1 cellular context compared by ENCODE assay signal in genomic region chr7:128888039-128888755, GRCh38.
A peak's percentile ranks its signal among the peaks of the same experiment; 100 is the strongest.
TF ChIP-seq lines count a peak whose summit lies in the region.

No MANE protein-coding gene starts in this region.

TF ChIP-seq in K562, 482 proteins besides CTCF, POLR2A, EP300 and RAD21 (continued from another document and continues in another):
- TF ChIP-seq FOXM1 (IDR thresholded peaks at IDR 0.05; ENCODE audit: low read depth) (no peak), FOXM1 (CRISPR knock-in tag; IDR thresholded peaks at IDR 0.05; ENCODE audit: low read depth) (no peak), FOXJ2 (tag; IDR thresholded peaks at IDR 0.05) (no peak), CAMTA2 (CRISPR knock-in tag; conservative IDR thresholded peaks at IDR 0.05) (no peak), TCF15 (CRISPR knock-in tag; IDR thresholded peaks at IDR 0.05) (no peak), FOXJ3 (CRISPR knock-in tag; IDR thresholded peaks at IDR 0.05) (no peak), ZNF175 (CRISPR knock-in tag; IDR thresholded peaks at IDR 0.05; ENCODE audit: low read depth) (no peak), ZFP30 (CRISPR knock-in tag; IDR thresholded peaks at IDR 0.05; ENCODE audit: borderline replicate concordance) (no peak), FOXK2 (conservative IDR thresholded peaks at IDR 0.05 in 1 of 2, IDR thresholded peaks at IDR 0.05 in 1 of 2; ENCODE audit: low read depth in 2 of 2) (0 out of 4 replicates have a peak, but pooled peaks have one; percentile 13 to 28), MBD2 (IDR thresholded peaks at IDR 0.05; ENCODE audit: borderline replicate concordance, low read depth) (no peak), ID3 (CRISPR knock-in tag; IDR thresholded peaks at IDR 0.05) (no peak), ID3 (tag; IDR thresholded peaks at IDR 0.05) (no peak), FOXP1 (CRISPR knock-in tag; IDR thresholded peaks at IDR 0.05) (no peak), RBM15 (IDR thresholded peaks at IDR 0.05; ENCODE audit: insufficient read depth, low read length) (no peak), SMARCA4 (IDR thresholded peaks at IDR 0.05) (peak; percentile 12; the same call in 1 of the 2 replicates), ETS2 (tag; IDR thresholded peaks at IDR 0.05; ENCODE audit: borderline replicate concordance, poor library complexity, severe bottlenecking) (no peak), MCM3 (IDR thresholded peaks at IDR 0.05) (peak; percentile 89), ZNF146 (CRISPR knock-in tag; IDR thresholded peaks at IDR 0.05; ENCODE audit: unreplicated experiment) (no peak), RBM39 (optimal IDR thresholded peaks at IDR 0.05; ENCODE audit: low read depth, low read length) (no peak), TRIM25 (IDR thresholded peaks at IDR 0.05; ENCODE audit: borderline replicate concordance) (no peak), ZNF507 (tag; conservative IDR thresholded peaks at IDR 0.05) (no peak), TEAD4 (IDR thresholded peaks at IDR 0.05; ENCODE audit: low read length) (no peak), TEAD4 (CRISPR knock-in tag; IDR thresholded peaks at IDR 0.05; ENCODE audit: borderline replicate concordance) (no peak), ATF2 (CRISPR knock-in tag; IDR thresholded peaks at IDR 0.05) (0 out of 2 replicates have a peak, but pooled peaks have one; percentile 19), DMBX1 (CRISPR knock-in tag; IDR thresholded peaks at IDR 0.05; ENCODE audit: borderline replicate concordance) (no peak), PHF21A (IDR thresholded peaks at IDR 0.05; ENCODE audit: borderline replicate concordance, low read depth) (0 out of 2 replicates have a peak, but pooled peaks have one; percentile 56), ZNF124 (CRISPR knock-in tag; IDR thresholded peaks at IDR 0.05) (no peak), BRD9 (IDR thresholded peaks at IDR 0.05; ENCODE audit: low read depth, partially characterized antibody) (no peak), NCOA4 (IDR thresholded peaks at IDR 0.05; ENCODE audit: partially characterized antibody) (peak; percentile 10), ZNF696 (CRISPR knock-in tag; conservative IDR thresholded peaks at IDR 0.05) (no peak), FOXA1 (IDR thresholded peaks at IDR 0.05; ENCODE audit: borderline replicate concordance) (no peak), SP2 (IDR thresholded peaks at IDR 0.05; ENCODE audit: extremely low read depth, low read depth, low read length, poor library complexity, severe bottlenecking) (no peak), ZEB2 (IDR thresholded peaks at IDR 0.05) (no peak), ZNF253 (CRISPR knock-in tag; conservative IDR thresholded peaks at IDR 0.05) (no peak), MLLT1 (IDR thresholded peaks at IDR 0.05) (0 out of 4 replicates have a peak, but pooled peaks of 1 of the 2 experiments have one; percentile 19), NFE2 (IDR thresholded peaks at IDR 0.05; ENCODE audit: low read depth) (no peak), HBP1 (CRISPR knock-in tag; IDR thresholded peaks at IDR 0.05) (no peak), CBFA2T3 (IDR thresholded peaks at IDR 0.05) (no peak), SPI1 (IDR thresholded peaks at IDR 0.05; ENCODE audit: borderline replicate concordance, low read depth, low read length) (no peak), ZFP1 (CRISPR knock-in tag; IDR thresholded peaks at IDR 0.05) (no peak), HNRNPK (IDR thresholded peaks at IDR 0.05; ENCODE audit: low read depth, low read length, poor library complexity, severe bottlenecking) (no peak), PHF8 (IDR thresholded peaks at IDR 0.05; ENCODE audit: borderline replicate concordance, low read length) (no peak), HNRNPL (IDR thresholded peaks at IDR 0.05; ENCODE audit: low read depth, low read length) (no peak), SMARCB1 (IDR thresholded peaks at IDR 0.05; ENCODE audit: insufficient read length, low read depth) (no peak), HMBOX1 (IDR thresholded peaks at IDR 0.05) (no peak), ASH1L (IDR thresholded peaks at IDR 0.05; ENCODE audit: borderline replicate concordance, low read depth, partially characterized antibody) (peak; percentile 9), SETDB1 (IDR thresholded peaks at IDR 0.05; ENCODE audit: low read length) (no peak), ZBTB5 (IDR thresholded peaks at IDR 0.05) (0 out of 2 replicates have a peak, but pooled peaks have one; percentile 11), FOSL1 (tag; conservative IDR thresholded peaks at IDR 0.05) (no peak), CEBPG (CRISPR knock-in tag; IDR thresholded peaks at IDR 0.05) (no peak), CEBPG (tag; conservative IDR thresholded peaks at IDR 0.05 in 1 of 2, IDR thresholded peaks at IDR 0.05 in 1 of 2) (no peak), PTTG1 (tag; IDR thresholded peaks at IDR 0.05; ENCODE audit: low read depth) (no peak), PHF20 (IDR thresholded peaks at IDR 0.05; ENCODE audit: partially characterized antibody) (peak; percentile 59), ZNF655 (CRISPR knock-in tag; IDR thresholded peaks at IDR 0.05) (no peak), FOXK1 (CRISPR knock-in tag; IDR thresholded peaks at IDR 0.05; ENCODE audit: borderline replicate concordance) (no peak), GABPB1 (CRISPR knock-in tag; IDR thresholded peaks at IDR 0.05) (no peak)
